Comparison of ENCODE assay signal across 19 cellular contexts in the genomic region with DNA sequence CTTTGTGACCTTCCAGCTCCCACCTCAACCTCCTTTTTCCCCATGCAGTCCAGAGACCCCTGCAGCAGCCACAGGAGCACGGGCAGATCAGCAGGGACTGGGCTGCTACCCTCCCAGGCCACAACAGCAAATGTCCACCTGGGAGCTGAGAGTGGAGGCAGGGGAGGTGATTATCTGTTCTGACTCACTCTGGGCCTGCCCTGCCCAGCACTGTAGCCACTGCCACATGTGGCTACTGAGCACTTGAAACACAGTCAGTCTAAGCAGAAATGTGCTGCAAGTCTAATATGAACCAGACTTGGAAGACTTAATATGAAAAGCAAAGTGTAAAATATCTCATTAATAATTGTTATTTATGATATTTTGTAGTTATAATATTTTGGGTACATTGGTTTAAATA.
DNase-seq lines count a peak whose midpoint lies in the region; ATAC-seq and TF ChIP-seq lines count a peak whose summit lies in the region.
"Had no signal": no experiment of that assay in that cellular context is flagged by ENCODE, and none has a peak within 500 bp of the region (broad histone marks: within the 10 kb centered on the region; RNA-seq: fewer than 3 reads in every experiment).

No MANE protein-coding gene starts in this region.

- CTCF ChIA-PET in Caco-2 (lab: Charles Lee), result no interaction called here

- ATAC-seq in GM21367 (IDR thresholded peaks at IDR 0.05; ENCODE audit: unreplicated experiment) (no peak), esophagus mucosa (no peak)
- ATAC-seq: activated naive CD8-positive, alpha-beta T cell treated with anti-CD3 and anti-CD28 coated beads, Interleukin-2, amount 50 U/mL, for 24 hours; activated T-cell treated with anti-CD3 and anti-CD28 coated beads, Interleukin-2, amount 50 U/mL, for 4 hours; GM12878 had no signal

- no peaks in the 10 kb centered on the region for H3K36me3 ChIP-seq in Caco-2 (ENCODE audit: control insufficient read depth, insufficient read depth, low read length)
- H3K36me3 ChIP-seq: esophagus squamous epithelium had no signal

- H3K36me3 Mint-ChIP-seq in chondrocyte (ENCODE audit: low read depth), result no peaks in the 10 kb centered on the region
- no peaks in the 10 kb centered on the region for H3K36me3 Mint-ChIP-seq in mesothelial cell of epicardium
- H3K36me3 Mint-ChIP-seq in Caco-2 (ENCODE audit: insufficient read depth, unreplicated experiment), result no peaks in the 10 kb centered on the region

- TF ChIP-seq CTCF in AG09319 (IDR thresholded peaks at IDR 0.05; ENCODE audit: low read depth, low read length) (no peak), chondrocyte (IDR thresholded peaks at IDR 0.05) (no peak), mesothelial cell of epicardium (IDR thresholded peaks at IDR 0.05; ENCODE audit: unreplicated experiment) (no peak), Caco-2 (IDR thresholded peaks at IDR 0.05; ENCODE audit: insufficient read depth in 1 of 2, low read depth in 1 of 2, low read length in 1 of 2, severe bottlenecking in 1 of 2, unreplicated experiment in 1 of 2) (no peak)

- POLR2A ChIA-PET in Caco-2 (lab: Charles Lee), result no interaction called here

- no peak overlapping the region for H3K4me3 Mint-ChIP-seq in chondrocyte (ENCODE audit: unreplicated experiment)
- no peak overlapping the region for H3K4me3 Mint-ChIP-seq in mesothelial cell of epicardium
- no peak overlapping the region for H3K4me3 Mint-ChIP-seq in Caco-2 (ENCODE audit: unreplicated experiment)
- H3K4me3 Mint-ChIP-seq: activated naive CD8-positive, alpha-beta T cell treated with anti-CD3 and anti-CD28 coated beads, Interleukin-2, amount 50 U/mL, for 24 hours; activated T-cell treated with anti-CD3 and anti-CD28 coated beads, Interleukin-2, amount 50 U/mL, for 4 hours had no signal

- intact Hi-C loops in Caco-2 (cut with micrococcal nuclease; ENCODE audit: unreplicated experiment), result no loop called here

- H3K4me1 ChIP-seq in Caco-2, result 0 out of 2 replicates have a peak, but pooled peaks cover 6% of the 10 kb centered on the region
- H3K4me1 ChIP-seq: esophagus squamous epithelium had no signal

- H3K4me3 ChIP-seq in Caco-2 (ENCODE audit: low read depth, low read length), result no peak overlapping the region
- H3K4me3 ChIP-seq: coronary artery, esophagus squamous epithelium, GM12878 had no signal

- H3K9me3 Mint-ChIP-seq in chondrocyte (ENCODE audit: low read depth) (peaks cover 6% of the 10 kb centered on the region), mesothelial cell of epicardium (peaks cover 11% of the 10 kb centered on the region), Caco-2 (ENCODE audit: unreplicated experiment) (no peaks in the 10 kb centered on the region)
- H3K9me3 Mint-ChIP-seq: activated naive CD8-positive, alpha-beta T cell treated with anti-CD3 and anti-CD28 coated beads, Interleukin-2, amount 50 U/mL, for 24 hours had no signal

- H3K27ac Mint-ChIP-seq in chondrocyte (ENCODE audit: unreplicated experiment) (peak overlapping the region; percentile 34), mesothelial cell of epicardium (peak overlapping the region; percentile 25), Caco-2 (ENCODE audit: unreplicated experiment) (no peak overlapping the region)
- H3K27ac Mint-ChIP-seq: activated naive CD8-positive, alpha-beta T cell treated with anti-CD3 and anti-CD28 coated beads, Interleukin-2, amount 50 U/mL, for 24 hours had no signal

- no peaks in the 10 kb centered on the region for H3K9me3 ChIP-seq in Caco-2
- H3K9me3 ChIP-seq: esophagus squamous epithelium had no signal

- H3K27me3 ChIP-seq in Caco-2 (replicated peaks; ENCODE audit: control insufficient read depth, insufficient read depth, low read length), result no peaks in the 10 kb centered on the region
- H3K27me3 ChIP-seq: esophagus squamous epithelium had no signal

- BruUV-seq in Caco-2 (replicated peaks; lab: Mats Ljungman, UMichigan), result no TSS peak

- H3K27me3 Mint-ChIP-seq in chondrocyte (ENCODE audit: low read depth), result no peaks in the 10 kb centered on the region
- H3K27me3 Mint-ChIP-seq in mesothelial cell of epicardium (ENCODE audit: low read depth), result peaks cover 3% of the 10 kb centered on the region
- no peaks in the 10 kb centered on the region for H3K27me3 Mint-ChIP-seq in Caco-2 (ENCODE audit: insufficient read depth, unreplicated experiment)
- H3K27me3 Mint-ChIP-seq: activated naive CD8-positive, alpha-beta T cell treated with anti-CD3 and anti-CD28 coated beads, Interleukin-2, amount 50 U/mL, for 24 hours had no signal

- H3K4me1 Mint-ChIP-seq in chondrocyte (ENCODE audit: low read depth) (peaks cover 42% of the 10 kb centered on the region), mesothelial cell of epicardium (peaks cover 6% of the 10 kb centered on the region), Caco-2 (ENCODE audit: low read depth, unreplicated experiment) (peaks cover 15% of the 10 kb centered on the region)
- H3K4me1 Mint-ChIP-seq: activated naive CD8-positive, alpha-beta T cell treated with anti-CD3 and anti-CD28 coated beads, Interleukin-2, amount 50 U/mL, for 24 hours had no signal

- DNase-seq in AG09319 (ENCODE audit: extremely low read depth, low read depth), result peak; percentile 25
- peak; percentile 8 for DNase-seq in LHCN-M2 (ENCODE audit: low read depth)
- DNase-seq in chondrocyte (ENCODE audit: low spot score), result no peak
- DNase-seq in mesothelial cell of epicardium (ENCODE audit: low spot score in 2 of 2, unreplicated experiment in 2 of 2), result peak in 1 of 2 experiments; percentile 29
- no peak for DNase-seq in Caco-2
- no peak for DNase-seq in DMS153 treated with DMSO at 0.1 percent for 48 hours (lab: John Stamatoyannopoulos, UW; ENCODE audit: unreplicated experiment)
- DNase-seq: activated CD4-positive, alpha-beta T cell treated with anti-CD3 and anti-CD28 coated beads, Interleukin-2, amount 50 U/mL, for 1 hour; activated naive CD8-positive, alpha-beta T cell treated with anti-CD3 and anti-CD28 coated beads, Interleukin-2, amount 50 U/mL, for 24 hours; activated T-cell treated with anti-CD3 and anti-CD28 coated beads, Interleukin-2, amount 50 U/mL, for 4 hours; esophagus squamous epithelium; NCI-H2081 treated with DMSO at 0.1 percent for 48 hours; NCI-H774; posterior cingulate gyrus; SHP77 treated with DMSO at 0.1 percent for 48 hours; stimulated activated CD4-positive, alpha-beta T cell treated with anti-CD3 and anti-CD28 coated beads, Interleukin-12 subunit alpha, Interleukin-12 subunit beta, amount 100 ng/mL, for 4 hours had no signal

Comparison
In these comparisons a context has a peak if more than half of its experiments do, and no peak if none do; other contexts are left out.
1. DNase-seq: peak in AG09319 (single experiment) and LHCN-M2 (single experiment); none in chondrocyte (single experiment), Caco-2 (0 of 2) and DMS153 treated with DMSO at 0.1 percent for 48 hours (single experiment).